ENCODE assay signal across 26 cellular contexts in genomic region chr4:156596026-156596425, GRCh38.
DNase-seq lines count a peak whose midpoint lies in the region; ATAC-seq, FAIRE-seq and TF ChIP-seq lines count a peak whose summit lies in the region.
"Had no signal": no experiment of that assay in that cellular context is flagged by ENCODE, and none has a peak within 500 bp of the region (broad histone marks: within the 10 kb centered on the region; RNA-seq: fewer than 3 reads in every experiment).

No MANE protein-coding gene starts in this region.

- H4K5ac ChIP-seq in IMR-90 (ENCODE audit: low read depth, low read length) (no peak overlapping the region), mesendoderm (ENCODE audit: low read length) (no peak overlapping the region)

- TF ChIP-seq CTCF in IMR-90 (conservative IDR thresholded peaks at IDR 0.05; ENCODE audit: low read depth, low read length) (no peak), brain microvascular endothelial cell (IDR thresholded peaks at IDR 0.05; ENCODE audit: low read depth, low read length, missing control alignments) (no peak)

- H2BK5ac ChIP-seq in IMR-90 (ENCODE audit: low read depth, low read length, poor library complexity, severe bottlenecking) (no peak overlapping the region), mesendoderm (ENCODE audit: low read length) (no peak overlapping the region)

- no peak overlapping the region for H4K91ac ChIP-seq in IMR-90 (ENCODE audit: insufficient read depth, low read depth, low read length)

- H3K79me2 ChIP-seq in mesendoderm (ENCODE audit: control insufficient read depth, insufficient read depth, low read length), result no peaks in the 10 kb centered on the region

- no TSS peak for BruUV-seq in IMR-90 (replicated peaks; lab: Mats Ljungman, UMichigan)

- CTCF ChIA-PET in IMR-90 (lab: Yijun Ruan, JAX), result no interaction called here

- H3K4me3 ChIP-seq in IMR-90 (ENCODE audit: insufficient read depth, low read depth, low read length) (no peak overlapping the region), brain microvascular endothelial cell (ENCODE audit: low read depth, low read length) (no peak overlapping the region), mesendoderm (ENCODE audit: low read length) (no peak overlapping the region)
- H3K4me3 ChIP-seq: colonic mucosa, HAP-1, K562, sigmoid colon, SJCRH30 had no signal

- intact Hi-C loops in IMR-90 (cut with micrococcal nuclease), result loop anchor here (5.0 kb wide), 1 partner anchor 531 kb away; no protein-coding TSS in a partner anchor
- intact Hi-C loops in posterior vena cava (cut with DNase I), result no loop called here

- H3K14ac ChIP-seq in IMR-90 (replicated peaks; ENCODE audit: low read depth, low read length), result no peak overlapping the region

- POLR2A ChIA-PET in IMR-90 (lab: Charles Lee; ENCODE audit: unreplicated experiment), result no interaction called here

- ATAC-seq in IMR-90 (ENCODE audit: low read depth) (no peak), GM18505 (IDR thresholded peaks at IDR 0.05; ENCODE audit: unreplicated experiment) (no peak)
- ATAC-seq: effector memory CD8-positive, alpha-beta T cell; esophagus mucosa; K562; left cardiac atrium; naive thymus-derived CD8-positive, alpha-beta T cell; T-helper 17 cell had no signal

- H3K79me1 ChIP-seq in IMR-90 (ENCODE audit: low read depth in 1 of 2, low read length in 2 of 2), result no peaks in the 10 kb centered on the region
- no peaks in the 10 kb centered on the region for H3K79me1 ChIP-seq in mesendoderm (ENCODE audit: low read length)

- in situ Hi-C loops in IMR-90 (cut with MboI; ENCODE audit: low sequenced_read_pairs), result no loop called here
- in situ Hi-C loops in brain microvascular endothelial cell (cut with HindIII; ENCODE audit: low pct_ligation_motif_present, low sequenced_read_pairs), result no loop called here

- H3K27ac ChIP-seq in IMR-90 (ENCODE audit: insufficient read depth, low read length) (no peak overlapping the region), brain microvascular endothelial cell (peak overlapping the region; percentile 5), mesendoderm (ENCODE audit: low read depth, low read length) (no peak overlapping the region)
- H3K27ac ChIP-seq: colonic mucosa, sigmoid colon, SJCRH30 had no signal

- H3K9me1 ChIP-seq in IMR-90 (ENCODE audit: insufficient read depth, low read length), result peaks cover 3% of the 10 kb centered on the region; the same call in 1 of the 2 replicates

- no peak for FAIRE-seq in HTR-8/SVneo (lab: Jason Lieb, UNC)
- FAIRE-seq: K562, urothelium cell line had no signal

- DNase-seq in IMR-90, result peak; percentile 45
- DNase-seq in brain microvascular endothelial cell, result peak; percentile 85
- DNase-seq in mesendoderm, result peak; percentile 37
- peak; percentile 62 for DNase-seq in superior temporal gyrus (ENCODE audit: extremely low spot score)
- no peak for DNase-seq in HTR-8/SVneo (ENCODE audit: insufficient read length, low spot score)
- no peak for DNase-seq in posterior vena cava (ENCODE audit: low spot score)
- DNase-seq: activated CD4-positive, alpha-beta T cell treated with anti-CD3 and anti-CD28 coated beads for 4 hours; CD4-positive, alpha-beta memory T cell; colonic mucosa; DMS53; effector memory CD8-positive, alpha-beta T cell; GF-D8; glutamatergic neuron; left cardiac atrium; MM.1S; naive thymus-derived CD8-positive, alpha-beta T cell; NCI-H1436; sigmoid colon; SJCRH30; substantia nigra; T-helper 17 cell had no signal

- no peak overlapping the region for H2AK9ac ChIP-seq in IMR-90 (replicated peaks; ENCODE audit: low read depth, low read length, poor library complexity)

- TF ChIP-seq RAD21 in IMR-90 (IDR thresholded peaks at IDR 0.05; ENCODE audit: low read length), result 0 out of 2 replicates have a peak, but pooled peaks have one; percentile 10

- H3K23ac ChIP-seq in IMR-90 (ENCODE audit: low read depth, low read length) (no peak overlapping the region), mesendoderm (ENCODE audit: low read length) (no peak overlapping the region)

- no peak overlapping the region for H3K9ac ChIP-seq in IMR-90 (ENCODE audit: low read depth, low read length)
- no peak overlapping the region for H3K9ac ChIP-seq in mesendoderm (ENCODE audit: low read length)

- H2BK20ac ChIP-seq in IMR-90 (ENCODE audit: low read depth, low read length), result peak overlapping the region; percentile 11; the same call in 1 of the 2 replicates

- H2AK5ac ChIP-seq in IMR-90 (ENCODE audit: low read depth, low read length) (0 out of 2 replicates have a peak overlapping the region, but pooled peaks have one; percentile 7), mesendoderm (ENCODE audit: low read length) (no peak overlapping the region)

- no peak overlapping the region for H2AFZ ChIP-seq in IMR-90 (replicated peaks; ENCODE audit: low read length, poor library complexity)

- 0 out of 3 replicates have a peak overlapping the region, but pooled peaks have one; percentile 28 for H2BK15ac ChIP-seq in IMR-90 (ENCODE audit: low read depth, low read length)
- no peak overlapping the region for H2BK15ac ChIP-seq in mesendoderm (replicated peaks; ENCODE audit: low read depth)

- H3K4me2 ChIP-seq in IMR-90 (ENCODE audit: low read depth, low read length) (no peak overlapping the region), mesendoderm (ENCODE audit: low read length) (no peak overlapping the region)

- H3K4me1 ChIP-seq in IMR-90 (ENCODE audit: control insufficient read depth, insufficient read depth, low read length) (peaks cover 3% of the 10 kb centered on the region; the same call in 1 of the 2 replicates), mesendoderm (ENCODE audit: control insufficient read depth, low read depth, low read length) (no peaks in the 10 kb centered on the region)
- H3K4me1 ChIP-seq: colonic mucosa had no signal

- H3K4ac ChIP-seq in IMR-90 (ENCODE audit: low read depth, low read length) (no peak overlapping the region), mesendoderm (ENCODE audit: low read depth, low read length) (no peak overlapping the region)

- H3K9me3 ChIP-seq in IMR-90 (ENCODE audit: control insufficient read depth, insufficient read depth, low read length), result no peaks in the 10 kb centered on the region
- H3K9me3 ChIP-seq: colonic mucosa, HAP-1, sigmoid colon, SJCRH30 had no signal

- H3K36me3 ChIP-seq in IMR-90 (ENCODE audit: control insufficient read depth, insufficient read depth, low read length) (no peaks in the 10 kb centered on the region), brain microvascular endothelial cell (replicated peaks) (no peaks in the 10 kb centered on the region), mesendoderm (ENCODE audit: control insufficient read depth, insufficient read depth, low read length) (no peaks in the 10 kb centered on the region)
- H3K36me3 ChIP-seq: colonic mucosa, HAP-1, sigmoid colon, SJCRH30 had no signal

- H3K18ac ChIP-seq in IMR-90 (ENCODE audit: low read depth, low read length) (no peak overlapping the region), mesendoderm (ENCODE audit: low read length) (no peak overlapping the region)

- H4K8ac ChIP-seq in IMR-90 (ENCODE audit: low read depth in 2 of 2, low read length in 2 of 2) (peak overlapping the region in 1 of 2 experiments; percentile 1; a peak in 1 of 4 replicates), mesendoderm (ENCODE audit: low read depth, low read length) (no peak overlapping the region)

- no peak for TF ChIP-seq POLR2A in IMR-90 (IDR thresholded peaks at IDR 0.05; ENCODE audit: low read depth, low read length)
- no peak for TF ChIP-seq POLR2A in GM18505 (IDR thresholded peaks at IDR 0.05; ENCODE audit: borderline replicate concordance, extremely low read depth, insufficient read depth, insufficient read length)

- no peaks in the 10 kb centered on the region for H4K20me1 ChIP-seq in IMR-90 (ENCODE audit: insufficient read depth, low read length)

- dilution Hi-C loops in IMR-90 (cut with HindIII; ENCODE audit: low sequenced_read_pairs, unreplicated experiment), result no loop called here

- H2BK120ac ChIP-seq in IMR-90 (ENCODE audit: low read depth, low read length) (no peak overlapping the region), mesendoderm (ENCODE audit: low read depth, low read length) (no peak overlapping the region)

- WGBS in IMR-90 (ENCODE audit: extremely low coverage in 2 of 2, insufficient read length in 1 of 2), 2 experiments, result no CpG with 5 or more reads among the region's 2 CpGs
- no CpG with 5 or more reads among the region's 2 CpGs for WGBS in mesendoderm (ENCODE audit: extremely low coverage, insufficient coverage, low lambda C conversion rate)

- H3K56ac ChIP-seq in IMR-90 (ENCODE audit: extremely low read depth, insufficient read depth, low read length) (no peak overlapping the region), mesendoderm (ENCODE audit: low read length) (no peak overlapping the region)

- H3K27me3 ChIP-seq in IMR-90 (ENCODE audit: control insufficient read depth, insufficient read depth, low read length) (no peaks in the 10 kb centered on the region), brain microvascular endothelial cell (replicated peaks) (no peaks in the 10 kb centered on the region), mesendoderm (ENCODE audit: insufficient read depth, low read length, poor library complexity) (no peaks in the 10 kb centered on the region)
- H3K27me3 ChIP-seq: colonic mucosa, sigmoid colon, SJCRH30 had no signal

TF ChIP-seq in IMR-90, 13 proteins besides CTCF, POLR2A, EP300 and RAD21 (continues in another document):
- TF ChIP-seq FOS (IDR thresholded peaks at IDR 0.05; ENCODE audit: low read depth, low read length) (no peak), ELK1 (IDR thresholded peaks at IDR 0.05; ENCODE audit: borderline replicate concordance, low read depth, low read length) (no peak), SMC3 (IDR thresholded peaks at IDR 0.05; ENCODE audit: low read depth, low read length) (no peak), RFX5 (IDR thresholded peaks at IDR 0.05; ENCODE audit: low read depth, low read length) (no peak), CHD1 (IDR thresholded peaks at IDR 0.05; ENCODE audit: low read depth, low read length) (no peak), NFE2L2 (IDR thresholded peaks at IDR 0.05; ENCODE audit: low read depth, low read length) (no peak), MAZ (IDR thresholded peaks at IDR 0.05; ENCODE audit: borderline replicate concordance, low read depth, low read length) (no peak), MAFK (IDR thresholded peaks at IDR 0.05; ENCODE audit: low read depth, low read length) (no peak), BHLHE40 (IDR thresholded peaks at IDR 0.05; ENCODE audit: low read depth, low read length) (no peak; the same call in 1 of the 2 replicates), MXI1 (IDR thresholded peaks at IDR 0.05; ENCODE audit: borderline replicate concordance, low read depth, low read length) (no peak)

Comparison
In these comparisons a context has a peak if more than half of its experiments do, and no peak if none do; other contexts are left out.
1. DNase-seq: peak in IMR-90 (single experiment), brain microvascular endothelial cell (single experiment), mesendoderm (single experiment) and superior temporal gyrus (single experiment); none in HTR-8/SVneo (single experiment) and posterior vena cava (single experiment).